In genomic region chr19:37467608-37468090, GRCh38 we compare ENCODE assay signal across 8 cellular contexts. TPM values are rescaled to one million over a fixed set of nuclear protein-coding genes. Genes with fewer than 3 reads are reported as not detected.
DNase-seq lines count a peak whose midpoint lies in the region; ATAC-seq and TF ChIP-seq lines count a peak whose summit lies in the region.

No MANE protein-coding gene starts in this region.

- H3K27me3 Mint-ChIP-seq in CD14-positive monocyte (ENCODE audit: low read depth in 3 of 3) = no peaks in the 10 kb centered on the region
- H3K27me3 Mint-ChIP-seq in effector memory CD8-positive, alpha-beta T cell = no peaks in the 10 kb centered on the region
- no peaks in the 10 kb centered on the region for H3K27me3 Mint-ChIP-seq in neural crest cell (ENCODE audit: low read depth)

- intact Hi-C loops in CD14-positive monocyte (cut with micrococcal nuclease) = loop anchor here (2.0 to 10.0 kb wide), 8 partner anchors 95 to 783 kb away; partner anchors contain the start of genes ZNF527 (in 2 of the 2), ZNF345 (in 1 of the 2), ZNF383 (in 1 of the 2) and ZNF567 (in 1 of the 2)

- no peak for DNase-seq in CD14-positive monocyte (ENCODE audit: low spot score)
- peak; percentile 37 for DNase-seq in NCI-H69 (lab: John Stamatoyannopoulos, UW)
- DNase-seq in effector memory CD8-positive, alpha-beta T cell = no peak
- DNase-seq in neural crest cell (ENCODE audit: low read depth, low spot score) = no peak
- no peak for DNase-seq in foreskin melanocyte

- H3K4me1 Mint-ChIP-seq in CD14-positive monocyte (peaks cover 30% of the 10 kb centered on the region), neural crest cell (peaks cover 33% of the 10 kb centered on the region)
- H3K4me1 Mint-ChIP-seq in effector memory CD8-positive, alpha-beta T cell (ENCODE audit: low read depth in 2 of 2) = peaks cover 26 to 39% of the 10 kb centered on the region in 2 donors

- peaks cover 16 to 46% (median 26%) of the 10 kb centered on the region in 7 donors for H3K9me3 Mint-ChIP-seq in CD14-positive monocyte
- peaks cover 4 to 13% of the 10 kb centered on the region in 2 donors for H3K9me3 Mint-ChIP-seq in effector memory CD8-positive, alpha-beta T cell
- H3K9me3 Mint-ChIP-seq in neural crest cell = peaks cover 10% of the 10 kb centered on the region

- H3K27ac Mint-ChIP-seq in CD14-positive monocyte = peak overlapping the region; percentile 67 to 95 (median 90)
- peak overlapping the region; percentile 97 for H3K27ac Mint-ChIP-seq in effector memory CD8-positive, alpha-beta T cell
- peak overlapping the region; percentile 95 for H3K27ac Mint-ChIP-seq in neural crest cell (ENCODE audit: unreplicated experiment)

- H3K36me3 Mint-ChIP-seq in CD14-positive monocyte (peaks cover 12 to 18% of the 10 kb centered on the region in 2 donors), neural crest cell (ENCODE audit: low read depth) (peaks cover 33% of the 10 kb centered on the region)
- peaks cover 44% of the 10 kb centered on the region for H3K36me3 Mint-ChIP-seq in effector memory CD8-positive, alpha-beta T cell (ENCODE audit: insufficient read depth)

- H3K4me3 Mint-ChIP-seq in CD14-positive monocyte (peak overlapping the region; percentile 96 to 98), neural crest cell (peak overlapping the region; percentile 99)
- peak overlapping the region; percentile 97 to 99 for H3K4me3 Mint-ChIP-seq in effector memory CD8-positive, alpha-beta T cell

- TF ChIP-seq CTCF in CD14-positive monocyte (IDR thresholded peaks at IDR 0.05) = no peak
- TF ChIP-seq CTCF in neural crest cell (conservative IDR thresholded peaks at IDR 0.05) = no peak

- no peak for ATAC-seq in effector memory CD8-positive, alpha-beta T cell (replicated peaks)
- no peak for ATAC-seq in GM21619 (IDR thresholded peaks at IDR 0.05; ENCODE audit: unreplicated experiment)
- ATAC-seq in HG03045 (IDR thresholded peaks at IDR 0.05; ENCODE audit: unreplicated experiment) = no peak
- no peak for ATAC-seq in HG03442 (IDR thresholded peaks at IDR 0.05; ENCODE audit: unreplicated experiment)

RNA-seq across cellular contexts. Expression of gene ZNF569, which starts 0.4 kb away (rescaled TPM):
- polyA plus RNA-seq in CD14-positive monocyte = 1 to 10 TPM in 1 of 2 donors, under 1 TPM in 1; 0.79 to 1.2 TPM
- 9.9 and 12.6 TPM in 2 replicates for total RNA-seq in neural crest cell

RNA-seq across cellular contexts. Expression of gene ZNF570, which starts 1.5 kb away (rescaled TPM):
- polyA plus RNA-seq in CD14-positive monocyte = under 1 TPM; 0.12 to 0.80 TPM
- 7.7 and 8.4 TPM in 2 replicates for total RNA-seq in neural crest cell

RNA-seq across cellular contexts. Expression of gene ZNF793, which starts 39.1 kb away (rescaled TPM):
- polyA plus RNA-seq in CD14-positive monocyte = not detected
- 17.7 and 18.1 TPM in 2 replicates for total RNA-seq in neural crest cell
